13 cellular contexts compared by ENCODE assay signal in genomic region chr2:88074854-88075292, GRCh38. TPM values are rescaled to one million over a fixed set of nuclear protein-coding genes. Genes with fewer than 3 reads are reported as not detected.
DNase-seq lines count a peak whose midpoint lies in the region; ATAC-seq and TF ChIP-seq lines count a peak whose summit lies in the region.
"Had no signal": no experiment of that assay in that cellular context is flagged by ENCODE, and none has a peak within 500 bp of the region (broad histone marks: within the 10 kb centered on the region; RNA-seq: fewer than 3 reads in every experiment).

No MANE protein-coding gene starts in this region.

- no peaks in the 10 kb centered on the region for H3K36me3 ChIP-seq in heart right ventricle
- H3K36me3 ChIP-seq in neural progenitor cell = no peaks in the 10 kb centered on the region

- H3K27ac ChIP-seq in heart right ventricle (peak overlapping the region in 9 of 10 donors; percentile 11 to 76 (median 39)), neural progenitor cell (no peak overlapping the region)

- no peaks in the 10 kb centered on the region for H4K20me1 ChIP-seq in neural progenitor cell (ENCODE audit: low read depth)

- H3K4me3 ChIP-seq in heart right ventricle = no peak overlapping the region
- H3K4me3 ChIP-seq in fibroblast of pulmonary artery (replicated peaks; ENCODE audit: low read depth, low read length) = no peak overlapping the region
- no peak overlapping the region for H3K4me3 ChIP-seq in neural progenitor cell

- H3K4me1 Mint-ChIP-seq in neural progenitor cell = peaks cover 13% of the 10 kb centered on the region
- no peaks in the 10 kb centered on the region for H3K4me1 Mint-ChIP-seq in activated naive CD4-positive, alpha-beta T cell treated with anti-CD3 and anti-CD28 coated beads, Interleukin-2, amount 10 ng/mL, durations not matched to agents 7 days and 5 days
- H3K4me1 Mint-ChIP-seq: activated T-helper 17 cell treated with anti-CD3 and anti-CD28 coated beads, Interleukin-2, amount 50 U/mL, for 72 hours had no signal

- no peak overlapping the region for H3K4me2 ChIP-seq in neural progenitor cell

- peaks cover 1% of the 10 kb centered on the region for H3K36me3 Mint-ChIP-seq in neural progenitor cell
- H3K36me3 Mint-ChIP-seq in activated naive CD4-positive, alpha-beta T cell treated with anti-CD3 and anti-CD28 coated beads, Interleukin-2, amount 10 ng/mL, durations not matched to agents 7 days and 5 days = no peaks in the 10 kb centered on the region

- no peak overlapping the region for H3K9ac ChIP-seq in neural progenitor cell

- H3K4me1 ChIP-seq in heart right ventricle = peaks cover 0 to 60% (median 19%) of the 10 kb centered on the region in 9 donors
- no peaks in the 10 kb centered on the region for H3K4me1 ChIP-seq in neural progenitor cell

- CTCF ChIA-PET in activated naive CD4-positive, alpha-beta T cell treated with anti-CD3 and anti-CD28 coated beads, Interleukin-2, amount 10 ng/mL, durations not matched to agents 7 days and 5 days (lab: Charles Lee) = no interaction called here

- no peaks in the 10 kb centered on the region for H3F3A ChIP-seq in neural progenitor cell (ENCODE audit: low read depth)

- ATAC-seq in heart right ventricle (no peak), Right ventricle myocardium inferior (no peak)
- ATAC-seq: activated T-helper 17 cell treated with anti-CD3 and anti-CD28 coated beads, Interleukin-2, amount 50 U/mL, for 72 hours had no signal

- peaks cover 5% of the 10 kb centered on the region for H3K27me3 Mint-ChIP-seq in neural progenitor cell (ENCODE audit: insufficient read depth, low read depth)
- peaks cover 5% of the 10 kb centered on the region for H3K27me3 Mint-ChIP-seq in activated naive CD4-positive, alpha-beta T cell treated with anti-CD3 and anti-CD28 coated beads, Interleukin-2, amount 10 ng/mL, durations not matched to agents 7 days and 5 days
- H3K27me3 Mint-ChIP-seq: activated T-helper 17 cell treated with anti-CD3 and anti-CD28 coated beads, Interleukin-2, amount 50 U/mL, for 72 hours had no signal

- H3K79me2 ChIP-seq in neural progenitor cell (ENCODE audit: low read depth) = no peaks in the 10 kb centered on the region

- intact Hi-C loops in heart right ventricle (cut with DNase I) = no loop called here
- intact Hi-C loops in Right ventricle myocardium inferior (cut with DNase I) = no loop called here

- no peak for TF ChIP-seq CTCF in heart right ventricle (IDR thresholded peaks at IDR 0.05)
- no peak for TF ChIP-seq CTCF in fibroblast of pulmonary artery (IDR thresholded peaks at IDR 0.05; ENCODE audit: low read length, missing control alignments)
- no peak for TF ChIP-seq CTCF in neural progenitor cell (IDR thresholded peaks at IDR 0.05)

- H3K27ac Mint-ChIP-seq in neural progenitor cell = no peak overlapping the region
- H3K27ac Mint-ChIP-seq in activated naive CD4-positive, alpha-beta T cell treated with anti-CD3 and anti-CD28 coated beads, Interleukin-2, amount 10 ng/mL, durations not matched to agents 7 days and 5 days = no peak overlapping the region
- H3K27ac Mint-ChIP-seq: activated T-helper 17 cell treated with anti-CD3 and anti-CD28 coated beads, Interleukin-2, amount 50 U/mL, for 72 hours had no signal

- 47 to 61% methylated on average over 4 of the region's 4 CpGs for WGBS in heart right ventricle, 2 donors

- H3K27me3 ChIP-seq in heart right ventricle (peaks cover 0 to 4% (median 0%) of the 10 kb centered on the region in 7 donors), neural progenitor cell (no peaks in the 10 kb centered on the region)

- peaks cover 3% of the 10 kb centered on the region for H3K9me3 Mint-ChIP-seq in neural progenitor cell
- no peaks in the 10 kb centered on the region for H3K9me3 Mint-ChIP-seq in activated naive CD4-positive, alpha-beta T cell treated with anti-CD3 and anti-CD28 coated beads, Interleukin-2, amount 10 ng/mL, durations not matched to agents 7 days and 5 days
- H3K9me3 Mint-ChIP-seq: activated T-helper 17 cell treated with anti-CD3 and anti-CD28 coated beads, Interleukin-2, amount 50 U/mL, for 72 hours had no signal

- H3K4me3 Mint-ChIP-seq in neural progenitor cell = no peak overlapping the region
- H3K4me3 Mint-ChIP-seq in activated naive CD4-positive, alpha-beta T cell treated with anti-CD3 and anti-CD28 coated beads, Interleukin-2, amount 10 ng/mL, durations not matched to agents 7 days and 5 days = no peak overlapping the region
- H3K4me3 Mint-ChIP-seq: activated T-helper 17 cell treated with anti-CD3 and anti-CD28 coated beads, Interleukin-2, amount 50 U/mL, for 72 hours had no signal

- DNase-seq in heart right ventricle (no peak), Right ventricle myocardium inferior (ENCODE audit: missing footprints) (no peak), SIG-M5 treated with dmso at 0.1 percent for 504 hours (lab: John Stamatoyannopoulos, UW; ENCODE audit: unreplicated experiment) (peak; percentile 79), fibroblast of pulmonary artery (ENCODE audit: low read depth) (peak; percentile 39), stromal cell of bone marrow (ENCODE audit: low read depth) (peak; percentile 33), NCI-H2107 treated with DMSO at 0.1 percent for 48 hours (lab: John Stamatoyannopoulos, UW; ENCODE audit: unreplicated experiment) (no peak), neural progenitor cell (ENCODE audit: low spot score) (no peak)
- DNase-seq in activated naive CD4-positive, alpha-beta T cell treated with anti-CD3 and anti-CD28 coated beads, Interleukin-2, amount 10 ng/mL, durations not matched to agents 7 days and 5 days = no peak
- DNase-seq: cortex of kidney, NCI-H1417, RPMI8226 had no signal

- H3K9me3 ChIP-seq in heart right ventricle (peaks cover 0 to 4% (median 0%) of the 10 kb centered on the region in 11 donors), neural progenitor cell (ENCODE audit: low read depth) (no peaks in the 10 kb centered on the region)

- H2AFZ ChIP-seq in neural progenitor cell (replicated peaks) = no peak overlapping the region

RNA-seq across cellular contexts. Expression of gene SMYD1, which starts 7.2 kb away (rescaled TPM):
- total RNA-seq in heart right ventricle (100 to 1,000 TPM; 287 to 534 (median 395) TPM), Right ventricle myocardium inferior (544 TPM), neural progenitor cell (ENCODE audit: low replicate concordance) (not detected in 2 replicates)
- 10 to 100 TPM; 78.7 to 94.0 TPM for polyA plus RNA-seq in heart right ventricle
- total RNA-seq: activated T-helper 17 cell treated with anti-CD3 and anti-CD28 coated beads, Interleukin-2, amount 50 U/mL, for 72 hours; temporal lobe had no signal

RNA-seq across cellular contexts. Expression of gene KRCC1, which starts 19.3 kb away (rescaled TPM):
- total RNA-seq in heart right ventricle (10 to 100 TPM; 20.1 to 26.7 (median 22.0) TPM), Right ventricle myocardium inferior (23.8 TPM), neural progenitor cell (ENCODE audit: low replicate concordance) (24.8 and 33.9 TPM in 2 replicates)
- 10 to 100 TPM; 18.5 to 27.0 TPM for polyA plus RNA-seq in heart right ventricle

RNA-seq across cellular contexts. Expression of gene FABP1, which starts 53.0 kb away (rescaled TPM):
- total RNA-seq in heart right ventricle = not detected
- 1 to 10 TPM in 1 of 2 donors, under 1 TPM in 1; 0.14 to 1.1 TPM for polyA plus RNA-seq in heart right ventricle
- not detected for total RNA-seq in Right ventricle myocardium inferior
- total RNA-seq in neural progenitor cell (ENCODE audit: low replicate concordance) = not detected in 2 replicates
- total RNA-seq: activated T-helper 17 cell treated with anti-CD3 and anti-CD28 coated beads, Interleukin-2, amount 50 U/mL, for 72 hours; temporal lobe had no signal

RNA-seq across cellular contexts. Expression of gene RNU2-63P, which starts 58.5 kb away (rescaled TPM):
- total RNA-seq in heart right ventricle (1 to 10 TPM in 2 of 10 donors, not detected in 8; 4.0 to 7.0 TPM), Right ventricle myocardium inferior (not detected), neural progenitor cell (ENCODE audit: low replicate concordance) (not detected in 2 replicates)
- not detected for polyA plus RNA-seq in heart right ventricle
- total RNA-seq: temporal lobe had no signal

Comparison
In these comparisons a context has a peak if more than half of its experiments do, and no peak if none do; other contexts are left out.
1. DNase-seq: peak in SIG-M5 treated with dmso at 0.1 percent for 504 hours (single experiment), fibroblast of pulmonary artery (single experiment) and stromal cell of bone marrow (single experiment); none in heart right ventricle (0 of 2), Right ventricle myocardium inferior (single experiment), NCI-H2107 treated with DMSO at 0.1 percent for 48 hours (single experiment), neural progenitor cell (single experiment) and activated naive CD4-positive, alpha-beta T cell treated with anti-CD3 and anti-CD28 coated beads, Interleukin-2, amount 10 ng/mL, durations not matched to agents 7 days and 5 days (single experiment).
2. RNA of gene SMYD1, which starts 7.2 kb away (total RNA-seq): 544 TPM in Right ventricle myocardium inferior (single experiment) and 287 to 534 TPM in heart right ventricle; not detected in neural progenitor cell; every median in the first group is over 100 times any median in the second.